In genomic region chr1:20633190-20634064, GRCh38 we compare ENCODE assay signal across 8 cellular contexts. TPM values are rescaled to one million over a fixed set of nuclear protein-coding genes. Genes with fewer than 3 reads are reported as not detected.
A peak's percentile ranks its signal among the peaks of the same experiment; 100 is the strongest.
DNase-seq lines count a peak whose midpoint lies in the region; ATAC-seq lines count a peak whose summit lies in the region.

Gene PINK1 (plus strand): TSS chr1:20633458. CDS start chr1:20633549, 91 bp downstream.

- H3K27ac ChIP-seq in effector memory CD4-positive, alpha-beta T cell (ENCODE audit: insufficient read depth, low read length, poor library complexity, severe bottlenecking): peak within 1 kb of the TSS; percentile 81

- no peaks in the 10 kb centered on the region for H3K9me3 ChIP-seq in effector memory CD4-positive, alpha-beta T cell (ENCODE audit: control insufficient read depth, low read length)

- peaks cover 11% of the 10 kb centered on the region for H3K4me1 ChIP-seq in effector memory CD4-positive, alpha-beta T cell (ENCODE audit: control insufficient read depth, insufficient read depth, low read length, poor library complexity, severe bottlenecking)

- H3K36me3 ChIP-seq in effector memory CD4-positive, alpha-beta T cell (ENCODE audit: control insufficient read depth, insufficient read depth, low read length): peaks cover 9% of the 10 kb centered on the region

- H3K4me3 ChIP-seq in effector memory CD4-positive, alpha-beta T cell (ENCODE audit: insufficient read depth, low read depth, low read length, poor library complexity, severe bottlenecking): peak within 1 kb of the TSS; percentile 90

- no peaks in the 10 kb centered on the region for H3K27me3 ChIP-seq in effector memory CD4-positive, alpha-beta T cell (replicated peaks; ENCODE audit: control insufficient read depth, insufficient read depth, low read length, poor library complexity, severe bottlenecking)

- DNase-seq in NCI-H524 (lab: John Stamatoyannopoulos, UW) (peak; percentile 55 to 69), NCI-H524 treated with DMSO at 0.1 percent for 48 hours (lab: John Stamatoyannopoulos, UW) (no peak), NCI-H82 (lab: John Stamatoyannopoulos, UW) (peak; percentile 89), lung microvascular endothelial cell (ENCODE audit: low read depth in 2 of 2) (peak; percentile 70 to 84)
- peak; percentile 64 to 70 for DNase-seq in activated CD8-positive, alpha-beta memory T cell treated with anti-CD3 and anti-CD28 coated beads for 4 hours (ENCODE audit: low read depth in 2 of 2)
- DNase-seq in effector memory CD4-positive, alpha-beta T cell: peak; percentile 79 to 82 (median 81)
- DNase-seq in stimulated activated CD4-positive, alpha-beta T cell treated with anti-CD3 and anti-CD28 coated beads, TNF-alpha, amount 100 ng/mL, for 4 hours (ENCODE audit: low read depth in 3 of 3): peak; percentile 73 to 77 (median 75)

- ATAC-seq in HG03460 (IDR thresholded peaks at IDR 0.05; ENCODE audit: unreplicated experiment): peak; percentile 60

RNA-seq across cellular contexts. Expression of gene PINK1, which starts in this region (rescaled TPM):
- total RNA-seq in lung microvascular endothelial cell: 50.8 and 93.7 TPM in 2 replicates
